ENCODE assay signal across 9 cellular contexts in the genomic region with DNA sequence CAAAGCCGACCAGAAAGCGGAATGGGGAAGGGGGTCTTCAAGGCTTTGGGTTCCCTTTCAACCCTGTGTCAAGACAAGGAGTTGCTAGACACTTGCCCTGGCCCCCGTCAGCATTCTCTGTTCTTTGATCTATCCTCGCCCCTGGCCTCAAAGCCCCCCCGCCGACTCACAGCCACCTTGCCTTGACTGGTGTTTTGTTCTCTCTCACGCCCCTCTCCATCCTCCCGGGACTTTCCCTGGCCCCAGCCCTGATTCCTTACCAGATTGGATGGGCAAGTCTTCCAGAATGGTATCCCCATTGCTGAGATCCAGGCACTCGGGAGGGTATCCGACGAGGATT. TPM values are rescaled to one million over a fixed set of nuclear protein-coding genes. Genes with fewer than 3 reads are reported as not detected.
DNase-seq lines count a peak whose midpoint lies in the region; ATAC-seq and TF ChIP-seq lines count a peak whose summit lies in the region.
"Had no signal": no experiment of that assay in that cellular context is flagged by ENCODE, and none has a peak within 500 bp of the region (broad histone marks: within the 10 kb centered on the region; RNA-seq: fewer than 3 reads in every experiment).

No MANE protein-coding gene starts in this region.

- CTCF ChIA-PET in CD8-positive, alpha-beta T cell (lab: Charles Lee): interaction anchor here (0.7 to 6.9 kb wide), 15 partner anchors 10 to 451 kb away, joined by 3 to 90 read pairs (median 5); partner anchors contain the start of genes CD55 and CR1
- CTCF ChIA-PET in mammary epithelial cell (lab: Charles Lee; ENCODE audit: low non-redundant PET): interaction anchor here (0.6 kb wide), 1 partner anchor 10 kb away, joined by 6 read pairs; no protein-coding TSS in a partner anchor

- peak in 1 of 7 experiments; percentile 46 for DNase-seq in CD8-positive, alpha-beta T cell
- no peak for DNase-seq in mammary epithelial cell
- DNase-seq in mesenchymal stem cell: no peak
- DNase-seq in vagina (ENCODE audit: extremely low spot score in 2 of 2): no peak
- DNase-seq in NK-92 treated with Interleukin-12 subunit alpha and Interleukin-12 subunit beta, amount 100 ng/mL, for 24 hours (lab: John Stamatoyannopoulos, UW): no peak

- peaks cover 69% of the 10 kb centered on the region for H3K4me1 Mint-ChIP-seq in CD8-positive, alpha-beta T cell (ENCODE audit: low read depth)

- H3K36me3 Mint-ChIP-seq in CD8-positive, alpha-beta T cell: peaks cover 44% of the 10 kb centered on the region

- H2BK12ac ChIP-seq in mesenchymal stem cell (ENCODE audit: low read length in 2 of 2): no peak overlapping the region

- peaks cover 11% of the 10 kb centered on the region for H3K36me3 ChIP-seq in CD8-positive, alpha-beta T cell (ENCODE audit: insufficient read depth, low read length)
- H3K36me3 ChIP-seq in Loucy (ENCODE audit: insufficient read depth, low read length): no peaks in the 10 kb centered on the region
- H3K36me3 ChIP-seq in mammary epithelial cell (ENCODE audit: insufficient read depth, low read length): peaks cover 18% of the 10 kb centered on the region
- peaks cover 2 to 42% of the 10 kb centered on the region in 2 experiments for H3K36me3 ChIP-seq in mesenchymal stem cell (ENCODE audit: control insufficient read depth in 1 of 2, insufficient read depth in 2 of 2, low read depth in 1 of 2, low read length in 2 of 2)
- H3K36me3 ChIP-seq in vagina: peaks cover 0 to 12% of the 10 kb centered on the region in 2 donors

- peak overlapping the region; percentile 66 to 77 for H3K4ac ChIP-seq in mesenchymal stem cell (ENCODE audit: low read depth in 1 of 2, low read length in 2 of 2)

- H3K4me3 Mint-ChIP-seq in CD8-positive, alpha-beta T cell: peak overlapping the region; percentile 98

- H3K79me2 ChIP-seq in Loucy (ENCODE audit: insufficient read depth, low read length) (peaks cover 37% of the 10 kb centered on the region), mammary epithelial cell (ENCODE audit: insufficient read depth, low read length) (peaks cover 57% of the 10 kb centered on the region)

- no peaks in the 10 kb centered on the region for H3K9me3 ChIP-seq in CD8-positive, alpha-beta T cell (ENCODE audit: low read length)
- H3K9me3 ChIP-seq in Loucy (ENCODE audit: insufficient read depth, low read depth, low read length) (no peaks in the 10 kb centered on the region), mammary epithelial cell (replicated peaks; ENCODE audit: insufficient read depth, low read length) (no peaks in the 10 kb centered on the region), mesenchymal stem cell (ENCODE audit: control insufficient read depth, low read length) (no peaks in the 10 kb centered on the region), vagina (no peaks in the 10 kb centered on the region)

- TF ChIP-seq CTCF in CD8-positive, alpha-beta T cell (IDR thresholded peaks at IDR 0.05): no peak
- TF ChIP-seq CTCF in Loucy (conservative IDR thresholded peaks at IDR 0.05; ENCODE audit: low read length) (no peak), mammary epithelial cell (conservative IDR thresholded peaks at IDR 0.05 in 1 of 2, IDR thresholded peaks at IDR 0.05 in 1 of 2; ENCODE audit: extremely low read depth in 1 of 2, insufficient read depth in 1 of 2, low read depth in 1 of 2, low read length in 2 of 2) (no peak), vagina (IDR thresholded peaks at IDR 0.05) (no peak)

- H3K9me2 ChIP-seq in Loucy (replicated peaks; ENCODE audit: low read depth, low read length): no peaks in the 10 kb centered on the region

- peak overlapping the region; percentile 68 for H3K4me2 ChIP-seq in Loucy (ENCODE audit: low read depth, low read length, poor library complexity, severe bottlenecking)
- peak overlapping the region; percentile 93 for H3K4me2 ChIP-seq in mammary epithelial cell (ENCODE audit: insufficient read depth, low read depth, low read length)
- H3K4me2 ChIP-seq in mesenchymal stem cell (ENCODE audit: low read length, poor library complexity, severe bottlenecking): peak overlapping the region; percentile 12

- H3K9ac ChIP-seq in Loucy (ENCODE audit: low read depth, low read length, poor library complexity, severe bottlenecking): peak overlapping the region; percentile 77
- peak overlapping the region; percentile 99 for H3K9ac ChIP-seq in mammary epithelial cell (ENCODE audit: insufficient read depth, low read length)
- peak overlapping the region; percentile 97 for H3K9ac ChIP-seq in mesenchymal stem cell (ENCODE audit: low read length)

- peak overlapping the region in 1 of 2 experiments; percentile 23 for H3K14ac ChIP-seq in mesenchymal stem cell (ENCODE audit: low read length in 2 of 2)

- H3K18ac ChIP-seq in mesenchymal stem cell (ENCODE audit: low read depth in 1 of 2, low read length in 2 of 2): peak overlapping the region; percentile 93

- H3F3A ChIP-seq in Loucy (ENCODE audit: low read depth): no peaks in the 10 kb centered on the region

- 2% methylated on average over 10 of the region's 11 CpGs for WGBS in mammary epithelial cell (ENCODE audit: low coverage, missing lambda C conversion rate)
- under 1% methylated on average over 11 of the region's 11 CpGs for WGBS in mesenchymal stem cell

- dilution Hi-C loops in mammary epithelial cell (cut with HindIII; ENCODE audit: low sequenced_read_pairs): no loop called here

- H3K4me3 ChIP-seq in CD8-positive, alpha-beta T cell (ENCODE audit: low read depth, low read length): peak overlapping the region; percentile 82
- H3K4me3 ChIP-seq in Loucy (ENCODE audit: low read length, poor library complexity, severe bottlenecking): peak overlapping the region; percentile 79
- peak overlapping the region; percentile 67 to 98 (median 91) for H3K4me3 ChIP-seq in mammary epithelial cell (replicated peaks in 1 of 3; ENCODE audit: insufficient read depth in 1 of 3, low read depth in 2 of 3, low read length in 3 of 3)
- peak overlapping the region; percentile 92 to 96 for H3K4me3 ChIP-seq in mesenchymal stem cell (ENCODE audit: insufficient read depth in 1 of 2, low read depth in 1 of 2, low read length in 2 of 2)
- H3K4me3 ChIP-seq in vagina: peak overlapping the region; percentile 79 to 97

- H4K8ac ChIP-seq in mesenchymal stem cell (ENCODE audit: low read length): peak overlapping the region; percentile 98

- H4K20me1 ChIP-seq in Loucy (ENCODE audit: insufficient read depth, low read length, poor library complexity, severe bottlenecking) (peaks cover 10% of the 10 kb centered on the region), mammary epithelial cell (ENCODE audit: insufficient read depth, low read length) (no peaks in the 10 kb centered on the region)

- H3K4me1 ChIP-seq in CD8-positive, alpha-beta T cell (ENCODE audit: insufficient read depth, low read length): peaks cover 28% of the 10 kb centered on the region
- peaks cover 4% of the 10 kb centered on the region for H3K4me1 ChIP-seq in Loucy (ENCODE audit: insufficient read depth, low read length, poor library complexity, severe bottlenecking)
- H3K4me1 ChIP-seq in mammary epithelial cell (ENCODE audit: insufficient read depth, low read length): peaks cover 57% of the 10 kb centered on the region
- peaks cover 6% of the 10 kb centered on the region for H3K4me1 ChIP-seq in mesenchymal stem cell (ENCODE audit: control insufficient read depth, insufficient read depth, low read depth, low read length)
- peaks cover 56% of the 10 kb centered on the region for H3K4me1 ChIP-seq in vagina

- H2BK5ac ChIP-seq in mesenchymal stem cell (ENCODE audit: low read depth, low read length, poor library complexity, severe bottlenecking): peak overlapping the region; percentile 84

- POLR2A ChIA-PET in CD8-positive, alpha-beta T cell (lab: Charles Lee): no interaction called here

- no peaks in the 10 kb centered on the region for H3K79me1 ChIP-seq in mesenchymal stem cell (replicated peaks; ENCODE audit: low read length, poor library complexity, severe bottlenecking)

- no peaks in the 10 kb centered on the region for H3K9me3 Mint-ChIP-seq in CD8-positive, alpha-beta T cell

- peak overlapping the region; percentile 9 for H2AK5ac ChIP-seq in mesenchymal stem cell (ENCODE audit: low read length, severe bottlenecking)

- no peak overlapping the region for H2BK15ac ChIP-seq in mesenchymal stem cell (ENCODE audit: low read depth, poor library complexity, severe bottlenecking)

- peak overlapping the region in 1 of 2 experiments; percentile 12 for H3K23ac ChIP-seq in mesenchymal stem cell (ENCODE audit: low read length in 2 of 2)

- H2AFZ ChIP-seq in Loucy (ENCODE audit: low read length): peak overlapping the region; percentile 97
- peak overlapping the region; percentile 86 for H2AFZ ChIP-seq in mammary epithelial cell (ENCODE audit: low read depth, low read length)
- H2AFZ ChIP-seq in mesenchymal stem cell (ENCODE audit: low read depth, low read length): peak overlapping the region; percentile 83

- intact Hi-C loops in CD8-positive, alpha-beta T cell (cut with DNase I, micrococcal nuclease): loop anchor here (1.0 to 10.0 kb wide), 10 partner anchors 27 to 1298 kb away; partner anchors contain the start of genes EIF2D (in 2 of the 2), CD55 (in 1 of the 2), FCMR (in 1 of the 2) and NUCKS1 (in 1 of the 2)
- intact Hi-C loops in mammary epithelial cell (cut with micrococcal nuclease): loop anchor here (1.0 to 10.0 kb wide), 3 partner anchors 27 to 416 kb away; partner anchors contain the start of genes CD55 and DYRK3
- intact Hi-C loops in vagina (cut with DNase I): no loop called here

- H4K91ac ChIP-seq in mesenchymal stem cell (ENCODE audit: low read length): peak overlapping the region; percentile 60

- BruUV-seq in mammary epithelial cell (replicated peaks; lab: Mats Ljungman, UMichigan): no TSS peak

- H3K27me3 Mint-ChIP-seq in CD8-positive, alpha-beta T cell (ENCODE audit: low read depth): no peaks in the 10 kb centered on the region

- no peak for TF ChIP-seq POLR2A in vagina (IDR thresholded peaks at IDR 0.05)

- H3K27ac ChIP-seq in CD8-positive, alpha-beta T cell (ENCODE audit: low read depth, low read length): peak overlapping the region; percentile 70
- H3K27ac ChIP-seq in mammary epithelial cell (ENCODE audit: insufficient read depth, low read depth, low read length) (peak overlapping the region; percentile 95), mesenchymal stem cell (ENCODE audit: low read length, poor library complexity, severe bottlenecking) (peak overlapping the region; percentile 70), vagina (peak overlapping the region; percentile 92)

- H2BK120ac ChIP-seq in mesenchymal stem cell (ENCODE audit: low read depth, low read length): no peak overlapping the region

- ATAC-seq in CD8-positive, alpha-beta T cell: no peak
- no peak for ATAC-seq in GM21576 (IDR thresholded peaks at IDR 0.05; ENCODE audit: unreplicated experiment)
- ATAC-seq in GM19324 (IDR thresholded peaks at IDR 0.05; ENCODE audit: low FRiP score, unreplicated experiment): no peak

- peak overlapping the region; percentile 95 for H3K27ac Mint-ChIP-seq in CD8-positive, alpha-beta T cell

- in situ Hi-C loops in mammary epithelial cell (cut with MboI; ENCODE audit: low sequenced_read_pairs in 2 of 2): no loop called here

- no peaks in the 10 kb centered on the region for H3K27me3 ChIP-seq in CD8-positive, alpha-beta T cell (ENCODE audit: insufficient read depth, low read length)
- H3K27me3 ChIP-seq in Loucy (ENCODE audit: insufficient read depth, low read length, poor library complexity, severe bottlenecking) (no peaks in the 10 kb centered on the region), mammary epithelial cell (ENCODE audit: insufficient read depth, low read length) (no peaks in the 10 kb centered on the region), mesenchymal stem cell (ENCODE audit: control insufficient read depth in 1 of 2, insufficient read depth in 1 of 2, low read length in 2 of 2) (no peaks in the 10 kb centered on the region), vagina (no peaks in the 10 kb centered on the region)

RNA-seq across cellular contexts. Expression of gene YOD1, which starts 0.6 kb away (rescaled TPM):
- 10 to 100 TPM; 18.9 to 19.3 TPM for total RNA-seq in CD8-positive, alpha-beta T cell
- total RNA-seq in mammary epithelial cell: 10 to 100 TPM in 1 of 2 donors, 1 to 10 TPM in 1; 9.0 to 19.7 TPM
- polyA plus RNA-seq in mammary epithelial cell: 2.3 TPM
- 6.5 TPM for polyA minus RNA-seq in mammary epithelial cell
- 2.7 TPM for polyA plus RNA-seq in mesenchymal stem cell (2013, experiment 1 of 2)
- polyA plus RNA-seq in mesenchymal stem cell (2013, experiment 2 of 2): 2.7 TPM
- total RNA-seq in vagina: 25.3 TPM

RNA-seq across cellular contexts. Expression of gene PFKFB2, which starts 2.7 kb away (rescaled TPM):
- 1 to 10 TPM; 8.1 to 8.5 TPM for total RNA-seq in CD8-positive, alpha-beta T cell
- total RNA-seq in mammary epithelial cell: 10 to 100 TPM; 34.4 to 38.7 TPM
- 6.5 TPM for polyA plus RNA-seq in mammary epithelial cell
- polyA minus RNA-seq in mammary epithelial cell: 51.3 TPM
- polyA plus RNA-seq in mesenchymal stem cell (2013, experiment 1 of 2): 3.6 TPM
- polyA plus RNA-seq in mesenchymal stem cell (2013, experiment 2 of 2): 3.4 TPM
- total RNA-seq in vagina: 6.9 TPM

RNA-seq across cellular contexts. Expression of gene C1orf116, which starts 17.8 kb away (rescaled TPM):
- total RNA-seq in CD8-positive, alpha-beta T cell: under 1 TPM; 0.27 to 0.31 TPM
- total RNA-seq in mammary epithelial cell (100 to 1,000 TPM in 1 of 2 donors, 10 to 100 TPM in 1; 94.0 to 129 TPM), vagina (11.8 TPM)
- 47.0 TPM for polyA plus RNA-seq in mammary epithelial cell
- polyA minus RNA-seq in mammary epithelial cell: 110 TPM
- 0.01 TPM for polyA plus RNA-seq in mesenchymal stem cell (2013, experiment 1 of 2)
- 0.01 TPM for polyA plus RNA-seq in mesenchymal stem cell (2013, experiment 2 of 2)
- total RNA-seq: lung microvascular endothelial cell had no signal

RNA-seq across cellular contexts. Expression of gene C4BPB, which starts 38.3 kb away (rescaled TPM):
- total RNA-seq in CD8-positive, alpha-beta T cell: 1 to 10 TPM; 1.8 to 2.4 TPM
- total RNA-seq in mammary epithelial cell (not detected), vagina (not detected)
- polyA plus RNA-seq in mammary epithelial cell: not detected
- not detected for polyA minus RNA-seq in mammary epithelial cell
- not detected for polyA plus RNA-seq in mesenchymal stem cell (2013, experiment 1 of 2)
- polyA plus RNA-seq in mesenchymal stem cell (2013, experiment 2 of 2): not detected
- total RNA-seq: lung microvascular endothelial cell had no signal

RNA-seq across cellular contexts. Expression of gene C4BPA, which starts 53.6 kb away (rescaled TPM):
- total RNA-seq in CD8-positive, alpha-beta T cell: not detected
- total RNA-seq in mammary epithelial cell (not detected), vagina (not detected)
- not detected for polyA plus RNA-seq in mammary epithelial cell
- not detected for polyA minus RNA-seq in mammary epithelial cell
- polyA plus RNA-seq in mesenchymal stem cell (2013, experiment 1 of 2): not detected
- not detected for polyA plus RNA-seq in mesenchymal stem cell (2013, experiment 2 of 2)
- total RNA-seq: lung microvascular endothelial cell had no signal

Comparison
In these comparisons a context has a peak if more than half of its experiments do, and no peak if none do; other contexts are left out.
1. H3K4me2 ChIP-seq: peak in every context shown above with its lines; median percentile 93 in mammary epithelial cell; 68 in Loucy; 12 in mesenchymal stem cell.